Comparison of ENCODE assay signal across 8 cellular contexts in genomic region chr2:31729442-31730092, GRCh38.
DNase-seq lines count a peak whose midpoint lies in the region; ATAC-seq, FAIRE-seq and TF ChIP-seq lines count a peak whose summit lies in the region.
"Had no signal": no experiment of that assay in that cellular context is flagged by ENCODE, and none has a peak within 500 bp of the region (broad histone marks: within the 10 kb centered on the region; RNA-seq: fewer than 3 reads in every experiment).

No MANE protein-coding gene starts in this region.

- RAD21 ChIA-PET in GM12878 (lab: Charles Lee; ENCODE audit: unreplicated experiment): interaction anchor here (0.8 to 0.9 kb wide), 2 partner anchors 158 to 351 kb away, joined by 3 read pairs; no protein-coding TSS in a partner anchor

- ATAC-seq in GM12878 (peak; percentile 91), GM19467 (IDR thresholded peaks at IDR 0.05; ENCODE audit: unreplicated experiment) (no peak), HG03432 (IDR thresholded peaks at IDR 0.05; ENCODE audit: unreplicated experiment) (no peak)

- H3K27ac ChIP-seq in GM12878 (ENCODE audit: control insufficient read depth, insufficient read depth): no peak overlapping the region
- H3K27ac ChIP-seq in coronary artery: no peak overlapping the region

- no peak for TF ChIP-seq EP300 in GM12878 (IDR thresholded peaks at IDR 0.05; ENCODE audit: borderline replicate concordance in 1 of 2, control insufficient read depth in 1 of 2, low read depth in 2 of 2, low read length in 2 of 2)

- DNase-seq in GM12891 (ENCODE audit: insufficient read length, low spot score): peak; percentile 3
- peak; percentile 20 for DNase-seq in NCI-H1105 (lab: John Stamatoyannopoulos, UW)
- peak; percentile 12 for DNase-seq in GM12878 (ENCODE audit: low read depth, low spot score)
- DNase-seq in non-pigmented ciliary epithelial cell (ENCODE audit: low read depth): peak; percentile 10
- DNase-seq in coronary artery (ENCODE audit: low spot score): no peak
- DNase-seq: NCI-H774 had no signal

- SMC1A ChIA-PET in GM12878 (lab: Charles Lee; ENCODE audit: uncharacterized antibody, unreplicated experiment): interaction anchor here (1.4 to 1.9 kb wide), 2 partner anchors 43 to 107 kb away, joined by 3 to 4 read pairs; no protein-coding TSS in a partner anchor

- no peaks in the 10 kb centered on the region for H4K20me1 ChIP-seq in GM12878 (ENCODE audit: control insufficient read depth, insufficient read depth)

- H3K27me3 ChIP-seq in GM12878 (replicated peaks in 1 of 2; ENCODE audit: control insufficient read depth in 2 of 2, insufficient read depth in 2 of 2, low read length in 1 of 2): no peaks in the 10 kb centered on the region

- no TSS peak for BruUV-seq in GM12878 (replicated peaks; lab: Mats Ljungman, UMichigan)

- intact Hi-C loops in GM12878 (cut with micrococcal nuclease; ENCODE audit: unreplicated experiment): loop anchor here (10.0 kb wide), 1 partner anchor 1015 kb away; no protein-coding TSS in a partner anchor

- H3K4me1 ChIP-seq in GM12878 (ENCODE audit: control insufficient read depth, insufficient read depth, low read length): no peaks in the 10 kb centered on the region

- TF ChIP-seq POLR2A in GM12891 (IDR thresholded peaks at IDR 0.05; ENCODE audit: low read depth, low read length) (no peak), GM12878 (IDR thresholded peaks at IDR 0.05; ENCODE audit: low read depth, low read length) (no peak)

- 20% methylated on average over 5 of the region's 5 CpGs for WGBS in GM12878 (ENCODE audit: insufficient coverage, insufficient replicate concordance, low lambda C conversion rate, missing lambda C conversion rate)

- no peaks in the 10 kb centered on the region for H3K9me3 ChIP-seq in GM12878 (replicated peaks; ENCODE audit: control insufficient read depth, insufficient read depth, low read length)

- peak; percentile 44; the same call in 1 of the 2 replicates for TF ChIP-seq RAD21 in GM12878 (IDR thresholded peaks at IDR 0.05; ENCODE audit: insufficient read depth, low read depth, low read length)

- CTCF ChIA-PET in GM12878 (lab: Yijun Ruan, JAX): interaction anchor here (1.0 to 1.5 kb wide), 5 partner anchors 15 to 1018 kb away, joined by 3 to 5 read pairs (median 3); no protein-coding TSS in a partner anchor

- H3K4me3 ChIP-seq in GM12878 (no peak overlapping the region), coronary artery (no peak overlapping the region)

- no peak overlapping the region for H3K9ac ChIP-seq in GM12878 (ENCODE audit: control insufficient read depth, insufficient read depth, low read length)

- peak; percentile 50 to 64 (median 55) for TF ChIP-seq CTCF in GM12878 (IDR thresholded peaks at IDR 0.05 in 2 of 3, conservative IDR thresholded peaks at IDR 0.05 in 1 of 3; ENCODE audit: control insufficient read depth in 2 of 3, extremely low read depth in 1 of 3, insufficient read depth in 1 of 3, low read depth in 3 of 3, low read length in 3 of 3)
- no peak for TF ChIP-seq CTCF in coronary artery (IDR thresholded peaks at IDR 0.05)

- no peaks in the 10 kb centered on the region for H3K79me2 ChIP-seq in GM12878 (ENCODE audit: control insufficient read depth, insufficient read depth, low read length)

- POLR2A ChIA-PET in GM12878 (lab: Charles Lee): no interaction called here

- FAIRE-seq in GM12891 (lab: Jason Lieb, UNC) (peak; percentile 52), GM12878 (lab: Jason Lieb, UNC) (peak; percentile 92)

- no peak overlapping the region for H3K4me2 ChIP-seq in GM12878 (ENCODE audit: control insufficient read depth, insufficient read depth)

- H2AFZ ChIP-seq in GM12878 (ENCODE audit: control insufficient read depth, low read depth, low read length): no peak overlapping the region; the same call in 1 of the 2 replicates

- in situ Hi-C loops in GM12878 (cut with MboI): no loop called here

- H3K36me3 ChIP-seq in GM12878 (ENCODE audit: control insufficient read depth in 2 of 2, insufficient read depth in 2 of 2, low read length in 1 of 2): no peaks in the 10 kb centered on the region

TF ChIP-seq in GM12891, 5 proteins besides CTCF, POLR2A, EP300 and RAD21:
- TF ChIP-seq PAX5 (IDR thresholded peaks at IDR 0.05; ENCODE audit: insufficient read depth, low read length, severe bottlenecking) (no peak), TAF1 (IDR thresholded peaks at IDR 0.05; ENCODE audit: low read depth, low read length) (no peak), SPI1 (IDR thresholded peaks at IDR 0.05; ENCODE audit: low read depth, low read length) (no peak), POLR2AphosphoS5 (IDR thresholded peaks at IDR 0.05; ENCODE audit: low read depth, low read length) (no peak), POU2F2 (IDR thresholded peaks at IDR 0.05; ENCODE audit: low read depth, low read length) (no peak)
TF ChIP-seq in GM12891: peak in this region for 0.

TF ChIP-seq in GM12878, 131 proteins besides CTCF, POLR2A, EP300 and RAD21:
- TF ChIP-seq BCLAF1 (IDR thresholded peaks at IDR 0.05) (no peak), CBFB (IDR thresholded peaks at IDR 0.05; ENCODE audit: low read depth) (no peak), RUNX3 (IDR thresholded peaks at IDR 0.05; ENCODE audit: low read length) (peak; percentile 58; the same call in 1 of the 2 replicates), SPI1 (IDR thresholded peaks at IDR 0.05; ENCODE audit: borderline replicate concordance, insufficient read depth, low read depth, low read length) (no peak)
- TF ChIP-seq, protein P1, sequence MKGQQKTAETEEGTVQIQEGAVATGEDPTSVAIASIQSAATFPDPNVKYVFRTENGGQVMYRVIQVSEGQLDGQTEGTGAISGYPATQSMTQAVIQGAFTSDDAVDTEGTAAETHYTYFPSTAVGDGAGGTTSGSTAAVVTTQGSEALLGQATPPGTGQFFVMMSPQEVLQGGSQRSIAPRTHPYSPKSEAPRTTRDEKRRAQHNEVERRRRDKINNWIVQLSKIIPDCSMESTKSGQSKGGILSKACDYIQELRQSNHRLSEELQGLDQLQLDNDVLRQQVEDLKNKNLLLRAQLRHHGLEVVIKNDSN (IDR thresholded peaks at IDR 0.05; ENCODE audit: borderline replicate concordance, extremely low read length, insufficient read depth, low read depth, low read length): no peak
- TF ChIP-seq, protein P2, sequence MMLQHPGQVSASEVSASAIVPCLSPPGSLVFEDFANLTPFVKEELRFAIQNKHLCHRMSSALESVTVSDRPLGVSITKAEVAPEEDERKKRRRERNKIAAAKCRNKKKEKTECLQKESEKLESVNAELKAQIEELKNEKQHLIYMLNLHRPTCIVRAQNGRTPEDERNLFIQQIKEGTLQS (IDR thresholded peaks at IDR 0.05; ENCODE audit: borderline replicate concordance, extremely low read depth, low read depth, low read length): no peak
